16 cellular contexts compared by ENCODE assay signal in genomic region chr2:116810071-116810470, GRCh38.
"Had no signal": no experiment of that assay in that cellular context is flagged by ENCODE, and none has a peak within 500 bp of the region (broad histone marks: within the 10 kb centered on the region; RNA-seq: fewer than 3 reads in every experiment).

No MANE protein-coding gene starts in this region.

- H3K36me3 ChIP-seq: gastrocnemius medialis, heart left ventricle had no signal

- ATAC-seq: activated CD8-positive, alpha-beta T cell treated with anti-CD3 and anti-CD28 coated beads, Interleukin-2, amount 10 ng/mL, durations not matched to agents 7 days and 5 days; gastrocnemius medialis; heart left ventricle; left lobe of liver; naive thymus-derived CD4-positive, alpha-beta T cell had no signal

- H3K27me3 ChIP-seq: gastrocnemius medialis, heart left ventricle had no signal

- H3K27ac Mint-ChIP-seq: activated CD4-positive, alpha-beta T cell treated with anti-CD3 and anti-CD28 coated beads, Interleukin-2, amount 10 ng/mL, durations not matched to agents 24 days and 14 days; activated CD8-positive, alpha-beta T cell treated with anti-CD3 and anti-CD28 coated beads, Interleukin-2, amount 10 ng/mL, durations not matched to agents 7 days and 5 days; activated naive CD8-positive, alpha-beta T cell treated with anti-CD3 and anti-CD28 coated beads for 36 hours; naive thymus-derived CD4-positive, alpha-beta T cell had no signal

- H3K36me3 Mint-ChIP-seq: activated naive CD8-positive, alpha-beta T cell treated with anti-CD3 and anti-CD28 coated beads for 36 hours had no signal

- H3K27me3 Mint-ChIP-seq: activated CD4-positive, alpha-beta T cell treated with anti-CD3 and anti-CD28 coated beads, Interleukin-2, amount 10 ng/mL, durations not matched to agents 24 days and 14 days; activated naive CD8-positive, alpha-beta T cell treated with anti-CD3 and anti-CD28 coated beads for 36 hours; naive thymus-derived CD4-positive, alpha-beta T cell had no signal

- H3K4me1 Mint-ChIP-seq: activated CD4-positive, alpha-beta T cell treated with anti-CD3 and anti-CD28 coated beads, Interleukin-2, amount 10 ng/mL, durations not matched to agents 24 days and 14 days; activated naive CD8-positive, alpha-beta T cell treated with anti-CD3 and anti-CD28 coated beads for 36 hours; naive thymus-derived CD4-positive, alpha-beta T cell had no signal

- H3K9me3 ChIP-seq: gastrocnemius medialis had no signal

- DNase-seq: activated CD4-positive, alpha-beta T cell treated with anti-CD3 and anti-CD28 coated beads, Interleukin-2, amount 10 ng/mL, durations not matched to agents 24 days and 14 days; activated CD4-positive, CD25-positive, alpha-beta regulatory T cell; activated CD8-positive, alpha-beta memory T cell treated with anti-CD3 and anti-CD28 coated beads, Interleukin-2, amount 50 U/mL, for 4 hours; activated CD8-positive, alpha-beta T cell treated with anti-CD3 and anti-CD28 coated beads, Interleukin-2, amount 10 ng/mL, durations not matched to agents 7 days and 5 days; activated effector memory CD4-positive, alpha-beta T cell treated with anti-CD3 and anti-CD28 coated beads, Interleukin-2, amount 50 U/mL, for 16 hours; activated naive CD8-positive, alpha-beta T cell treated with anti-CD3 and anti-CD28 coated beads for 36 hours; activated T-cell treated with anti-CD3 and anti-CD28 coated beads, Interleukin-2, amount 50 U/mL, for 48 hours; amygdala; gastrocnemius medialis; heart left ventricle; mammary epithelial cell; naive thymus-derived CD4-positive, alpha-beta T cell; stimulated activated CD4-positive, alpha-beta T cell treated with anti-CD3 and anti-CD28 coated beads, Interleukin-4, amount 100 ng/mL, for 24 hours; stimulated activated naive CD4-positive, alpha-beta T cell; substantia nigra had no signal

- H3K27ac ChIP-seq: gastrocnemius medialis, heart left ventricle had no signal

- H3K4me3 Mint-ChIP-seq: activated CD4-positive, alpha-beta T cell treated with anti-CD3 and anti-CD28 coated beads, Interleukin-2, amount 10 ng/mL, durations not matched to agents 24 days and 14 days; activated CD8-positive, alpha-beta T cell treated with anti-CD3 and anti-CD28 coated beads, Interleukin-2, amount 10 ng/mL, durations not matched to agents 7 days and 5 days; activated naive CD8-positive, alpha-beta T cell treated with anti-CD3 and anti-CD28 coated beads for 36 hours; naive thymus-derived CD4-positive, alpha-beta T cell had no signal

- H3K4me3 ChIP-seq: gastrocnemius medialis, heart left ventricle had no signal

- H3K4me1 ChIP-seq: gastrocnemius medialis, heart left ventricle had no signal
